19 cellular contexts compared by ENCODE assay signal in genomic region chr4:8083086-8083825, GRCh38.
"Had no signal": no experiment of that assay in that cellular context is flagged by ENCODE, and none has a peak within 500 bp of the region (broad histone marks: within the 10 kb centered on the region; RNA-seq: fewer than 3 reads in every experiment).

No MANE protein-coding gene starts in this region.

- DNase-seq: activated CD4-positive, alpha-beta T cell treated with anti-CD3 and anti-CD28 coated beads for 48 hours; activated naive CD4-positive, alpha-beta T cell; activated T-cell treated with anti-CD3 and anti-CD28 coated beads, Interleukin-2, amount 50 U/mL, for 24 hours; adrenal gland; brain microvascular endothelial cell; effector memory CD4-positive, alpha-beta T cell; foreskin keratinocyte; islet precursor cell; left colon; mesendoderm; nephron progenitor cell; occipital lobe; stimulated activated CD4-positive, alpha-beta T cell treated with anti-CD3 and anti-CD28 coated beads, Interleukin-4, amount 100 ng/mL, for 1 hour; stimulated activated naive CD4-positive, alpha-beta T cell; testis had no signal

- H3K36me3 ChIP-seq: adrenal gland, ascending aorta, brain microvascular endothelial cell, vagina had no signal

- H3K9me3 ChIP-seq: adrenal gland, ascending aorta, mucosa of descending colon, testis, vagina had no signal

- H3K27ac ChIP-seq: adrenal gland, ascending aorta, brain microvascular endothelial cell, foreskin keratinocyte, testis, vagina had no signal

- ATAC-seq: foreskin keratinocyte, left colon, mucosa of descending colon had no signal

- H3K4me1 ChIP-seq: adrenal gland, ascending aorta, foreskin keratinocyte, testis, vagina had no signal

- FAIRE-seq: colon had no signal

- H3K27me3 ChIP-seq: adrenal gland, ascending aorta, testis, vagina had no signal

- H3K4me3 ChIP-seq: adrenal gland, ascending aorta, mucosa of descending colon, testis, vagina had no signal
